Comparison of ENCODE assay signal across 9 cellular contexts in genomic region chr20:32110727-32111126, GRCh38. TPM values are rescaled to one million over a fixed set of nuclear protein-coding genes. Genes with fewer than 3 reads are reported as not detected.
DNase-seq lines count a peak whose midpoint lies in the region; ATAC-seq and TF ChIP-seq lines count a peak whose summit lies in the region.
"Had no signal": no experiment of that assay in that cellular context is flagged by ENCODE, and none has a peak within 500 bp of the region (broad histone marks: within the 10 kb centered on the region; RNA-seq: fewer than 3 reads in every experiment).

No MANE protein-coding gene starts in this region.

- H3K4me3 Mint-ChIP-seq in GM23338 (peak overlapping the region; percentile 97), T-cell (peak overlapping the region; percentile 95 to 99 (median 99))

- no peaks in the 10 kb centered on the region for H3K9me3 Mint-ChIP-seq in GM23338
- H3K9me3 Mint-ChIP-seq in T-cell, result no peaks in the 10 kb centered on the region

- TF ChIP-seq CTCF in GM23338 (conservative IDR thresholded peaks at IDR 0.05; ENCODE audit: low read depth in 2 of 2) (no peak), fibroblast of the aortic adventitia (IDR thresholded peaks at IDR 0.05; ENCODE audit: insufficient read depth, low read length) (no peak), retinal pigment epithelial cell (conservative IDR thresholded peaks at IDR 0.05; ENCODE audit: low read depth, low read length) (no peak)

- H3K79me2 ChIP-seq in GM23338 (replicated peaks; ENCODE audit: insufficient read depth), result peaks cover 56% of the 10 kb centered on the region

- H3K27me3 ChIP-seq in GM23338 (ENCODE audit: insufficient read depth), result no peaks in the 10 kb centered on the region

- H3K9me2 ChIP-seq in GM23338 (ENCODE audit: insufficient read depth), result peaks cover 4% of the 10 kb centered on the region; the same call in 1 of the 2 replicates

- DNase-seq in GM23338 (ENCODE audit: low spot score), result no peak
- no peak for DNase-seq in T-cell
- no peak for DNase-seq in fibroblast of the aortic adventitia (ENCODE audit: low read depth)
- DNase-seq in retinal pigment epithelial cell (ENCODE audit: low read depth), result no peak
- no peak for DNase-seq in 8988T
- no peak for DNase-seq in GM03348 (ENCODE audit: low spot score)
- DNase-seq in midbrain (lab: John Stamatoyannopoulos, UW), result no peak
- DNase-seq: stimulated activated CD4-positive, alpha-beta T cell treated with anti-CD3 and anti-CD28 coated beads, Interleukin-1b, Interleukin-23, amount 100 ng/mL, for 48 hours had no signal

- H3K36me3 ChIP-seq in GM23338 (ENCODE audit: insufficient read depth), result no peaks in the 10 kb centered on the region

- H3F3A ChIP-seq in GM23338 (replicated peaks; ENCODE audit: low read depth), result peaks cover 5% of the 10 kb centered on the region; the same call in 1 of the 2 replicates

- H3K4me3 ChIP-seq in GM23338 (peak overlapping the region; percentile 71), fibroblast of the aortic adventitia (ENCODE audit: low read depth, low read length) (peak overlapping the region; percentile 99), retinal pigment epithelial cell (ENCODE audit: low read length) (peak overlapping the region; percentile 99)

- POLR2A ChIA-PET in T-cell (lab: Charles Lee), result no interaction called here

- no peak for ATAC-seq in GM23338
- no peak for ATAC-seq in T-cell (replicated peaks in 1 of 4)
- ATAC-seq in HG02642 (IDR thresholded peaks at IDR 0.05; ENCODE audit: poor library complexity, unreplicated experiment), result no peak

- peaks cover 11% of the 10 kb centered on the region for H3K4me1 ChIP-seq in GM23338 (ENCODE audit: insufficient read depth)

- peak overlapping the region; percentile 100 for H3K27ac Mint-ChIP-seq in GM23338
- peak overlapping the region in 1 of 2 donors; percentile 100 for H3K27ac Mint-ChIP-seq in T-cell

- H3K4me2 ChIP-seq in GM23338, result peak overlapping the region; percentile 84

- peaks cover 6% of the 10 kb centered on the region; the same call in 2 of the 3 replicates for H3K36me3 Mint-ChIP-seq in GM23338 (ENCODE audit: low read depth)
- peaks cover 6% of the 10 kb centered on the region for H3K36me3 Mint-ChIP-seq in T-cell

- H3K27ac ChIP-seq in GM23338 (ENCODE audit: low read depth), result peak overlapping the region; percentile 99; the same call in 1 of the 2 replicates

- H3K4me1 Mint-ChIP-seq in GM23338 (peaks cover 8% of the 10 kb centered on the region; the same call in 2 of the 3 replicates), T-cell (peaks cover 49 to 55% (median 54%) of the 10 kb centered on the region in 3 donors)

- H2AFZ ChIP-seq in GM23338, result no peak overlapping the region

- peaks cover 15% of the 10 kb centered on the region for H4K20me1 ChIP-seq in GM23338 (replicated peaks; ENCODE audit: insufficient read depth)

- peaks cover 4% of the 10 kb centered on the region for H3K27me3 Mint-ChIP-seq in GM23338 (ENCODE audit: insufficient read depth, low read depth, poor library complexity)
- no peaks in the 10 kb centered on the region for H3K27me3 Mint-ChIP-seq in T-cell

- CTCF ChIA-PET in T-cell (lab: Charles Lee), result no interaction called here

TF ChIP-seq in GM23338, 12 proteins besides CTCF, POLR2A, EP300 and RAD21:
- TF ChIP-seq CREB1 (CRISPR knock-in tag; IDR thresholded peaks at IDR 0.05; ENCODE audit: low read depth), result no peak
- TF ChIP-seq POLR2AphosphoS5 (IDR thresholded peaks at IDR 0.05; ENCODE audit: low read depth), result no peak
- TF ChIP-seq REST (IDR thresholded peaks at IDR 0.05; ENCODE audit: unreplicated experiment), result no peak

RNA-seq across cellular contexts. Expression of gene TM9SF4, which starts 1.2 kb away (rescaled TPM):
- 47.5 and 52.6 TPM in 2 replicates for total RNA-seq in GM23338 (2014; rRNA removed; shearing (Covaris generic))
- polyA plus RNA-seq in GM23338 (2016; fragmentation: Nextera tagmentation; extraction: Ambion mirVana), result 20.3 and 20.4 TPM in 2 replicates
- total RNA-seq in T-cell (10 to 100 TPM; 32.6 to 42.3 (median 38.0) TPM), fibroblast of the aortic adventitia (ENCODE audit: low replicate concordance) (20.0 and 41.1 TPM in 2 replicates)

RNA-seq across cellular contexts. Expression of gene HCK, which starts 58.7 kb away (rescaled TPM):
- 0.97 and 1.2 TPM in 2 replicates for total RNA-seq in GM23338 (2014; rRNA removed; shearing (Covaris generic))
- 0.43 TPM in 1 of 2 replicates, not detected in the other for polyA plus RNA-seq in GM23338 (2016; fragmentation: Nextera tagmentation; extraction: Ambion mirVana)
- total RNA-seq in T-cell (1 to 10 TPM in 1 of 5 donors, under 1 TPM in 4; 0.29 to 1.5 (median 0.73) TPM), fibroblast of the aortic adventitia (ENCODE audit: low replicate concordance) (not detected in 2 replicates)
